In genomic region chr1:85406081-85406480, GRCh38 we compare ENCODE assay signal across 27 cellular contexts. TPM values are rescaled to one million over a fixed set of nuclear protein-coding genes. Genes with fewer than 3 reads are reported as not detected.
A peak's percentile ranks its signal among the peaks of the same experiment; 100 is the strongest.
DNase-seq lines count a peak whose midpoint lies in the region; ATAC-seq, FAIRE-seq and TF ChIP-seq lines count a peak whose summit lies in the region.
"Had no signal": no experiment of that assay in that cellular context is flagged by ENCODE, and none has a peak within 500 bp of the region (broad histone marks: within the 10 kb centered on the region; RNA-seq: fewer than 3 reads in every experiment).

No MANE protein-coding gene starts in this region.

- intact Hi-C loops in left ventricle myocardium inferior (cut with micrococcal nuclease), result no loop called here
- intact Hi-C loops in heart left ventricle (cut with DNase I), result loop anchor here in 5 of 10 donors (5.0 to 10.0 kb wide), 4 partner anchors 56 to 179 kb away; partner anchors contain the start of genes CCN1 (in 4 of the 5) and DDAH1 (in 1 of the 5)
- intact Hi-C loops in endothelial cell of umbilical vein (cut with micrococcal nuclease), result loop anchor here (2.0 to 10.0 kb wide), 4 partner anchors 43 to 289 kb away; no protein-coding TSS in a partner anchor
- intact Hi-C loops in aorta (cut with DNase I), result loop anchor here (5.0 to 10.0 kb wide), 5 partner anchors 39 to 171 kb away; partner anchors contain the start of gene DDAH1 (in 2 of the 2)

- WGBS in heart left ventricle, 4 donors, result 81 to 90% (median 84%) methylated on average over 1 of the region's 1 CpG
- 18 to 24% methylated on average over 1 of the region's 1 CpG for WGBS in aorta, 2 donors

- no peak for TF ChIP-seq POLR2A in heart left ventricle (IDR thresholded peaks at IDR 0.05)
- TF ChIP-seq POLR2A in endothelial cell of umbilical vein (IDR thresholded peaks at IDR 0.05; ENCODE audit: low read depth, low read length), result no peak

- H3K36me3 Mint-ChIP-seq in osteocyte (ENCODE audit: unreplicated experiment), result peaks cover 3% of the 10 kb centered on the region
- H3K36me3 Mint-ChIP-seq: natural killer cell treated with Interleukin-12 subunit alpha and Interleukin-12 subunit beta and Interleukin-15 and Interleukin-18, amount 100 ng/mL, for 72 hours; T-cell had no signal

- H3K4me1 ChIP-seq in left ventricle myocardium inferior (peaks cover 17% of the 10 kb centered on the region), heart left ventricle (peaks cover 0 to 28% (median 8%) of the 10 kb centered on the region in 12 donors), endothelial cell of umbilical vein (ENCODE audit: control insufficient read depth, extremely low read depth, insufficient read depth, low read length) (peaks cover 29% of the 10 kb centered on the region), aorta (ENCODE audit: control insufficient read depth in 1 of 2, insufficient read depth in 2 of 2, low read length in 2 of 2) (peaks cover 7 to 13% of the 10 kb centered on the region in 2 donors), SJCRH30 (peaks cover 8% of the 10 kb centered on the region)

- DNase-seq in left ventricle myocardium inferior (no peak), heart left ventricle (no peak), endothelial cell of umbilical vein (ENCODE audit: low read depth, low spot score) (no peak), osteocyte (ENCODE audit: extremely low spot score, unreplicated experiment) (no peak), aorta (no peak), C1 segment of cervical spinal cord (lab: John Stamatoyannopoulos, UW) (no peak), SJCRH30 (no peak)
- no peak for DNase-seq in activated CD8-positive, alpha-beta memory T cell treated with anti-CD3 and anti-CD28 coated beads, Interleukin-2, amount 50 U/mL, for 48 hours
- DNase-seq: activated CD4-positive, CD25-positive, alpha-beta regulatory T cell treated with anti-CD3 and anti-CD28 coated beads, Interleukin-2, amount 50 U/mL, for 72 hours; activated naive CD4-positive, alpha-beta T cell treated with Interleukin-2 at 50 U/mL for 16 hours; activated T-cell treated with anti-CD3 and anti-CD28 coated beads, Interleukin-2, amount 50 U/mL, for 24 hours; amniotic stem cell; caudate nucleus; DMS79; GF-D8; KBM-7; midbrain; NCI-H2171; NCI-H510A treated with DMSO at 0.1 percent for 48 hours; PC-3; right cardiac atrium; Right ventricle myocardium superior; stimulated activated CD4-positive, alpha-beta T cell treated with anti-CD3 and anti-CD28 coated beads, Interleukin-15, amount 100 ng/mL, for 24 hours; T-cell had no signal

- H3K36me3 ChIP-seq in left ventricle myocardium inferior, result no peaks in the 10 kb centered on the region
- H3K36me3 ChIP-seq in heart left ventricle, result no peaks in the 10 kb centered on the region
- H3K36me3 ChIP-seq in endothelial cell of umbilical vein (ENCODE audit: control insufficient read depth in 2 of 2, extremely low read depth in 1 of 2, insufficient read depth in 2 of 2, low read length in 2 of 2), result no peaks in the 10 kb centered on the region
- H3K36me3 ChIP-seq in aorta (ENCODE audit: control insufficient read depth in 1 of 2, insufficient read depth in 2 of 2, low read length in 1 of 2), result no peaks in the 10 kb centered on the region
- H3K36me3 ChIP-seq in SJCRH30, result 0 out of 2 replicates have a peak, but pooled peaks cover under 1% of the 10 kb centered on the region

- no peaks in the 10 kb centered on the region for H3K27me3 ChIP-seq in left ventricle myocardium inferior (ENCODE audit: low read depth)
- H3K27me3 ChIP-seq in heart left ventricle, result no peaks in the 10 kb centered on the region
- no peaks in the 10 kb centered on the region for H3K27me3 ChIP-seq in endothelial cell of umbilical vein (ENCODE audit: control insufficient read depth in 2 of 2, insufficient read depth in 2 of 2, low read length in 2 of 2)
- H3K27me3 ChIP-seq in aorta (ENCODE audit: control insufficient read depth in 1 of 2, insufficient read depth in 2 of 2, low read length in 1 of 2), result no peaks in the 10 kb centered on the region
- H3K27me3 ChIP-seq in SJCRH30, result no peaks in the 10 kb centered on the region

- H3K27ac ChIP-seq in left ventricle myocardium inferior (replicated peaks), result peak overlapping the region; percentile 67
- H3K27ac ChIP-seq in heart left ventricle, result peak overlapping the region in 3 of 12 donors; percentile 24 to 65 (median 64)
- peak overlapping the region; percentile 91 for H3K27ac ChIP-seq in endothelial cell of umbilical vein (ENCODE audit: insufficient read depth, low read depth, low read length)
- H3K27ac ChIP-seq in aorta (ENCODE audit: low read depth in 1 of 2, low read length in 2 of 2), result peak overlapping the region; percentile 76 to 88
- no peak overlapping the region for H3K27ac ChIP-seq in SJCRH30

- CTCF ChIA-PET in endothelial cell of umbilical vein (lab: Charles Lee), result interaction anchor here (1.2 to 3.2 kb wide), 6 partner anchors 20 to 98 kb away, joined by 3 to 16 read pairs (median 9); no protein-coding TSS in a partner anchor

- dilution Hi-C loops in endothelial cell of umbilical vein (cut with MboI; ENCODE audit: extremely low pct_ligation_motif_present, low sequenced_read_pairs), result no loop called here

- H3K27ac Mint-ChIP-seq in osteocyte (ENCODE audit: unreplicated experiment), result peak overlapping the region; percentile 84
- H3K27ac Mint-ChIP-seq: activated T-cell treated with anti-CD3 and anti-CD28 coated beads, Interleukin-2, amount 50 U/mL, for 24 hours; natural killer cell treated with Interleukin-12 subunit alpha and Interleukin-12 subunit beta and Interleukin-15 and Interleukin-18, amount 100 ng/mL, for 72 hours; T-cell had no signal

- no peaks in the 10 kb centered on the region for H4K20me1 ChIP-seq in endothelial cell of umbilical vein (replicated peaks; ENCODE audit: control insufficient read depth, extremely low read depth, insufficient read depth, low read length)

- ATAC-seq in heart left ventricle (no peak), aorta (ENCODE audit: low FRiP score) (no peak)
- ATAC-seq: left lobe of liver; natural killer cell treated with Interleukin-12 subunit alpha and Interleukin-12 subunit beta and Interleukin-15 and Interleukin-18, amount 100 ng/mL, for 72 hours; PC-3; right cardiac atrium; T-cell had no signal

- no peak overlapping the region for H3K9ac ChIP-seq in endothelial cell of umbilical vein (replicated peaks; ENCODE audit: extremely low read depth, insufficient read depth, low read length)

- BruUV-seq in endothelial cell of umbilical vein (replicated peaks; lab: Mats Ljungman, UMichigan), result no TSS peak

- no peaks in the 10 kb centered on the region for H3K27me3 Mint-ChIP-seq in osteocyte (ENCODE audit: unreplicated experiment)
- H3K27me3 Mint-ChIP-seq: activated T-cell treated with anti-CD3 and anti-CD28 coated beads, Interleukin-2, amount 50 U/mL, for 24 hours; T-cell had no signal

- H3K4me3 Mint-ChIP-seq in osteocyte (ENCODE audit: unreplicated experiment), result no peak overlapping the region
- H3K4me3 Mint-ChIP-seq: activated T-cell treated with anti-CD3 and anti-CD28 coated beads, Interleukin-2, amount 50 U/mL, for 24 hours; natural killer cell treated with Interleukin-12 subunit alpha and Interleukin-12 subunit beta and Interleukin-15 and Interleukin-18, amount 100 ng/mL, for 72 hours; T-cell had no signal

- TF ChIP-seq CTCF in left ventricle myocardium inferior (IDR thresholded peaks at IDR 0.05; ENCODE audit: borderline replicate concordance) (no peak), heart left ventricle (IDR thresholded peaks at IDR 0.05) (no peak), endothelial cell of umbilical vein (IDR thresholded peaks at IDR 0.05; ENCODE audit: extremely low read depth in 1 of 2, insufficient read depth in 1 of 2, low read depth in 1 of 2, low read length in 2 of 2) (no peak), osteocyte (IDR thresholded peaks at IDR 0.05) (no peak)

- H3K9me1 ChIP-seq in endothelial cell of umbilical vein (replicated peaks; ENCODE audit: control insufficient read depth, extremely low read depth, insufficient read depth, low read length), result no peaks in the 10 kb centered on the region

- no peak overlapping the region for H2AFZ ChIP-seq in endothelial cell of umbilical vein (ENCODE audit: low read depth, low read length)

- no peak for FAIRE-seq in endothelial cell of umbilical vein (lab: Jason Lieb, UNC)
- FAIRE-seq: GM18507 had no signal

- no peak overlapping the region for H3K4me2 ChIP-seq in endothelial cell of umbilical vein (ENCODE audit: insufficient read depth, low read length)

- peaks cover 69% of the 10 kb centered on the region for H3K4me1 Mint-ChIP-seq in osteocyte (ENCODE audit: unreplicated experiment)
- H3K4me1 Mint-ChIP-seq: T-cell had no signal

- no peaks in the 10 kb centered on the region for H3K9me3 Mint-ChIP-seq in osteocyte (ENCODE audit: unreplicated experiment)
- H3K9me3 Mint-ChIP-seq: activated T-cell treated with anti-CD3 and anti-CD28 coated beads, Interleukin-2, amount 50 U/mL, for 24 hours; natural killer cell treated with Interleukin-12 subunit alpha and Interleukin-12 subunit beta and Interleukin-15 and Interleukin-18, amount 100 ng/mL, for 72 hours; T-cell had no signal

- H3K4me3 ChIP-seq in left ventricle myocardium inferior, result no peak overlapping the region
- H3K4me3 ChIP-seq in heart left ventricle, result no peak overlapping the region
- H3K4me3 ChIP-seq in endothelial cell of umbilical vein (replicated peaks in 1 of 3; ENCODE audit: insufficient read depth in 1 of 3, low read depth in 1 of 3, low read length in 3 of 3), result no peak overlapping the region
- no peak overlapping the region for H3K4me3 ChIP-seq in aorta (ENCODE audit: low read length in 2 of 2)
- no peak overlapping the region for H3K4me3 ChIP-seq in SJCRH30

- peaks cover 47% of the 10 kb centered on the region for H3K79me2 ChIP-seq in endothelial cell of umbilical vein (ENCODE audit: control insufficient read depth, insufficient read depth, low read length)

- POLR2A ChIA-PET in endothelial cell of umbilical vein (lab: Charles Lee), result interaction anchor here (1.4 to 1.6 kb wide), 2 partner anchors 12 to 62 kb away, joined by 4 read pairs; no protein-coding TSS in a partner anchor

- H3K9me3 ChIP-seq in left ventricle myocardium inferior (replicated peaks) (no peaks in the 10 kb centered on the region), heart left ventricle (no peaks in the 10 kb centered on the region), endothelial cell of umbilical vein (replicated peaks; ENCODE audit: control insufficient read depth, insufficient read depth, low read length) (no peaks in the 10 kb centered on the region), aorta (ENCODE audit: control insufficient read depth, low read length) (no peaks in the 10 kb centered on the region), SJCRH30 (replicated peaks) (no peaks in the 10 kb centered on the region)

RNA-seq across cellular contexts. Expression of gene DDAH1, which starts 58.9 kb away (rescaled TPM):
- 10.1 TPM for total RNA-seq in left ventricle myocardium inferior
- 10 to 100 TPM in 8 of 9 donors, 1 to 10 TPM in 1; 9.8 to 33.9 (median 18.0) TPM for total RNA-seq in heart left ventricle
- 10 to 100 TPM in 1 of 2 donors, 1 to 10 TPM in 1; 5.7 to 14.7 TPM for polyA plus RNA-seq in heart left ventricle
- 72.0 and 75.2 TPM in 2 replicates for total RNA-seq in endothelial cell of umbilical vein
- 37.4 and 44.0 TPM in 2 replicates for polyA plus RNA-seq in endothelial cell of umbilical vein
- polyA plus RNA-seq in endothelial cell of umbilical vein (2011; cell fraction: cytosol; rRNA removed), result 52.2 and 54.0 TPM in 2 replicates
- polyA plus RNA-seq in endothelial cell of umbilical vein (2011; cell fraction: nucleus; rRNA removed), result 37.3 and 48.8 TPM in 2 replicates
- 29.6 and 43.7 TPM in 2 replicates for polyA plus RNA-seq in endothelial cell of umbilical vein (2012)
- 69.4 and 83.6 TPM in 2 replicates for polyA minus RNA-seq in endothelial cell of umbilical vein
- 10.1 TPM for polyA minus RNA-seq in endothelial cell of umbilical vein (2011; cell fraction: cytosol; rRNA and poly(A)+ RNA removed)
- 43.9 and 57.7 TPM in 2 replicates for polyA minus RNA-seq in endothelial cell of umbilical vein (2011; cell fraction: nucleus; rRNA and poly(A)+ RNA removed)
- total RNA-seq in osteocyte, result 40.8 and 46.8 TPM in 2 replicates
- 10 to 100 TPM; 28.8 to 54.6 TPM for total RNA-seq in aorta
- polyA plus RNA-seq in aorta, result 10 to 100 TPM; 12.8 to 28.5 TPM
- 80.3 and 80.9 TPM in 2 replicates for total RNA-seq in SJCRH30 (2014; rRNA removed; shearing (Covaris generic))
- total RNA-seq: natural killer cell treated with Interleukin-12 subunit alpha and Interleukin-12 subunit beta and Interleukin-15 and Interleukin-18, amount 100 ng/mL, for 72 hours had no signal
